12 cellular contexts compared by ENCODE assay signal in the genomic region with DNA sequence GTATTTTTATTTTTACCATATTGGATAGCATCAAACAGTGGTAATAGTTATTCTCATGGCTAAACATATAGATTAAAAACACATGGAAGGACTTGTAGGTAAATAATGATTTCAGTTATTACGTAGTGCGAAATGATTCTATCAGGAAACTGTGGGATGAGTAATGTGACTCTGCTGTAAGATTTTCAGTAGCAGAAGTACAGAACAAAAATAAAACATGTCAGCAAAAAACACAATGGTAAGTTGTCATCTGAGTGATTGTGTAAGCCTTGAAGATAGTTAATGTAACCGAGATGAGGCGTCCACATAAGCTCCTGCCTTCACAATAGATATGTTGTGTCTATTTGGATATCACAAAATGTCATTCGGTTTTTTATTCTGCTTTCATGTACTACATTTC.
DNase-seq lines count a peak whose midpoint lies in the region; ATAC-seq and TF ChIP-seq lines count a peak whose summit lies in the region.
"Had no signal": no experiment of that assay in that cellular context is flagged by ENCODE, and none has a peak within 500 bp of the region (broad histone marks: within the 10 kb centered on the region; RNA-seq: fewer than 3 reads in every experiment).

No MANE protein-coding gene starts in this region.

- no CpG with 5 or more reads among the region's 5 CpGs for WGBS in IMR-90 (ENCODE audit: extremely low coverage in 2 of 2, insufficient read length in 1 of 2), 2 experiments

- TF ChIP-seq CTCF in AG09309 (IDR thresholded peaks at IDR 0.05; ENCODE audit: control insufficient read depth, insufficient read depth, low read depth, low read length, missing control alignments): no peak
- TF ChIP-seq CTCF in IMR-90 (conservative IDR thresholded peaks at IDR 0.05; ENCODE audit: low read depth, low read length): no peak
- no peak for TF ChIP-seq CTCF in gastrocnemius medialis (IDR thresholded peaks at IDR 0.05 in 4 of 5, conservative IDR thresholded peaks at IDR 0.05 in 1 of 5)

- no peak overlapping the region for H3K56ac ChIP-seq in IMR-90 (ENCODE audit: extremely low read depth, insufficient read depth, low read length)

- TF ChIP-seq RAD21 in IMR-90 (IDR thresholded peaks at IDR 0.05; ENCODE audit: low read length): no peak

- no peak overlapping the region for H4K5ac ChIP-seq in IMR-90 (ENCODE audit: low read depth, low read length)

- no peak overlapping the region for H3K23ac ChIP-seq in IMR-90 (ENCODE audit: low read depth, low read length)

- no peaks in the 10 kb centered on the region for H3K9me3 ChIP-seq in IMR-90 (ENCODE audit: control insufficient read depth, insufficient read depth, low read length)
- H3K9me3 ChIP-seq in gastrocnemius medialis: no peaks in the 10 kb centered on the region

- no peak overlapping the region for H2AK5ac ChIP-seq in IMR-90 (ENCODE audit: low read depth, low read length)

- H3K9me1 ChIP-seq in IMR-90 (ENCODE audit: insufficient read depth, low read length): no peaks in the 10 kb centered on the region; the same call in 1 of the 2 replicates

- H2AK9ac ChIP-seq in IMR-90 (replicated peaks; ENCODE audit: low read depth, low read length, poor library complexity): no peak overlapping the region

- H3K14ac ChIP-seq in IMR-90 (replicated peaks; ENCODE audit: low read depth, low read length): no peak overlapping the region

- no peak overlapping the region for H2AFZ ChIP-seq in IMR-90 (replicated peaks; ENCODE audit: low read length, poor library complexity)

- no peaks in the 10 kb centered on the region for H4K20me1 ChIP-seq in IMR-90 (ENCODE audit: insufficient read depth, low read length)

- H3K4ac ChIP-seq in IMR-90 (ENCODE audit: low read depth, low read length): no peak overlapping the region

- POLR2A ChIA-PET in IMR-90 (lab: Charles Lee; ENCODE audit: unreplicated experiment): no interaction called here

- TF ChIP-seq POLR2A in IMR-90 (IDR thresholded peaks at IDR 0.05; ENCODE audit: low read depth, low read length) (no peak), gastrocnemius medialis (IDR thresholded peaks at IDR 0.05) (no peak)

- H3K4me3 ChIP-seq in AG09309 (ENCODE audit: control insufficient read depth, low read depth, low read length) (no peak overlapping the region), IMR-90 (ENCODE audit: insufficient read depth, low read depth, low read length) (no peak overlapping the region), gastrocnemius medialis (no peak overlapping the region)
- H3K4me3 ChIP-seq: coronary artery had no signal

- H3K4me1 ChIP-seq in IMR-90 (ENCODE audit: control insufficient read depth, insufficient read depth, low read length): peaks cover 3% of the 10 kb centered on the region; the same call in 1 of the 2 replicates
- H3K4me1 ChIP-seq in gastrocnemius medialis: no peaks in the 10 kb centered on the region

- no peak overlapping the region for H3K18ac ChIP-seq in IMR-90 (ENCODE audit: low read depth, low read length)

- H2BK120ac ChIP-seq in IMR-90 (ENCODE audit: low read depth, low read length): no peak overlapping the region

- no peak overlapping the region for H3K9ac ChIP-seq in IMR-90 (ENCODE audit: low read depth, low read length)

- no peaks in the 10 kb centered on the region for H3K36me3 ChIP-seq in IMR-90 (ENCODE audit: control insufficient read depth, insufficient read depth, low read length)
- no peaks in the 10 kb centered on the region for H3K36me3 ChIP-seq in gastrocnemius medialis

- no TSS peak for BruUV-seq in IMR-90 (replicated peaks; lab: Mats Ljungman, UMichigan)

- in situ Hi-C loops in IMR-90 (cut with MboI; ENCODE audit: low sequenced_read_pairs): no loop called here
- in situ Hi-C loops in gastrocnemius medialis (cut with MboI; ENCODE audit: low sequenced_read_pairs in 4 of 4): no loop called here

- H2BK5ac ChIP-seq in IMR-90 (ENCODE audit: low read depth, low read length, poor library complexity, severe bottlenecking): no peak overlapping the region

- H3K27ac ChIP-seq in IMR-90 (ENCODE audit: insufficient read depth, low read length) (no peak overlapping the region), gastrocnemius medialis (no peak overlapping the region)
- H3K27ac ChIP-seq: coronary artery had no signal

- DNase-seq in AG09309 (ENCODE audit: low read depth): peak; percentile 17
- peak; percentile 75 for DNase-seq in IMR-90
- DNase-seq in amniotic epithelial cell (ENCODE audit: low read depth): peak; percentile 51
- peak; percentile 88 for DNase-seq in iris pigment epithelial cell (ENCODE audit: low read depth)
- DNase-seq in D341Med (ENCODE audit: low spot score): no peak
- no peak for DNase-seq in gastrocnemius medialis
- DNase-seq: NCI-H446; stimulated activated CD4-positive, alpha-beta T cell treated with anti-CD3 and anti-CD28 coated beads, Interleukin-2, amount 100 ng/mL, for 24 hours; substantia nigra had no signal

- no peak overlapping the region for H2BK15ac ChIP-seq in IMR-90 (ENCODE audit: low read depth, low read length)

- H3K4me2 ChIP-seq in IMR-90 (ENCODE audit: low read depth, low read length): no peak overlapping the region; the same call in 1 of the 2 replicates

- CTCF ChIA-PET in IMR-90 (lab: Yijun Ruan, JAX): interaction anchor here (1.1 to 2.0 kb wide), 2 partner anchors 9 to 19 kb away, joined by 4 to 5 read pairs; no protein-coding TSS in a partner anchor

- dilution Hi-C loops in IMR-90 (cut with HindIII; ENCODE audit: low sequenced_read_pairs, unreplicated experiment): no loop called here

- no peak overlapping the region for H4K8ac ChIP-seq in IMR-90 (ENCODE audit: low read depth in 2 of 2, low read length in 2 of 2)

- no peak overlapping the region for H2BK20ac ChIP-seq in IMR-90 (ENCODE audit: low read depth, low read length)

- 0 out of 4 replicates have a peak, but pooled peaks cover 0 to 5% of the 10 kb centered on the region in 2 experiments for H3K79me1 ChIP-seq in IMR-90 (ENCODE audit: low read depth in 1 of 2, low read length in 2 of 2)

- intact Hi-C loops in IMR-90 (cut with micrococcal nuclease) (no loop called here), gastrocnemius medialis (cut with DNase I; ENCODE audit: low total_unique reads) (no loop called here)

- no peak for ATAC-seq in IMR-90 (ENCODE audit: low read depth)
- ATAC-seq in GM19328 (IDR thresholded peaks at IDR 0.05; ENCODE audit: unreplicated experiment): no peak
- no peak for ATAC-seq in HG03095 (IDR thresholded peaks at IDR 0.05; ENCODE audit: unreplicated experiment)
- ATAC-seq in gastrocnemius medialis: no peak

- H3K27me3 ChIP-seq in IMR-90 (ENCODE audit: control insufficient read depth, insufficient read depth, low read length): no peaks in the 10 kb centered on the region
- no peaks in the 10 kb centered on the region for H3K27me3 ChIP-seq in gastrocnemius medialis

- H4K91ac ChIP-seq in IMR-90 (ENCODE audit: insufficient read depth, low read depth, low read length): no peak overlapping the region

TF ChIP-seq in IMR-90, 13 proteins besides CTCF, POLR2A, EP300 and RAD21:
- TF ChIP-seq FOS (IDR thresholded peaks at IDR 0.05; ENCODE audit: low read depth, low read length) (no peak), CEBPB (IDR thresholded peaks at IDR 0.05; ENCODE audit: low read depth, low read length) (peak; percentile 70), MAFK (IDR thresholded peaks at IDR 0.05; ENCODE audit: low read depth, low read length) (peak; percentile 96)

Comparison
In these comparisons a context has a peak if more than half of its experiments do, and no peak if none do; other contexts are left out.
1. DNase-seq: peak in AG09309 (single experiment), IMR-90 (single experiment), amniotic epithelial cell (single experiment) and iris pigment epithelial cell (single experiment); none in D341Med (single experiment) and gastrocnemius medialis (0 of 2).